27 cellular contexts compared by ENCODE assay signal in the genomic region with DNA sequence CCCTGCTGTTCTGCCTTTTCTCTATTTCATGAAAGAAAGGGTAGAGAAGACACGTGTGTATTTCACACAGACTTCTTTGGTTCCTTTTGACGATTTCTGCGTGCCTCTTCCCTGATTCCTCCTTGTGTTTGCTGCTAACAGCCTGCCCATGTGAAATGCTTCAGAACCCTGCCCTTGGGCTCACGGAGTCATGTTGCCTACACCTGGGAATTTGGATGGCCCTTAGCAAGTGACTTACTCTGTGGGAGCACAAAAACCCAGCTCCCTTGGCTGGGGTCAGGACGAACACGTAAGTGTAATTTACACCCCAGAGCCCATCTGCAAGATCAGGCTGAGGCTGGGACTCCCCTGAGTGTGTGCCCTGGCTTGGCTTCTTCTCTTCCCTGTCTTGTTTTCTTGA.
"Had no signal": no experiment of that assay in that cellular context is flagged by ENCODE, and none has a peak within 500 bp of the region (broad histone marks: within the 10 kb centered on the region; RNA-seq: fewer than 3 reads in every experiment).

No MANE protein-coding gene starts in this region.

- H3K27me3 ChIP-seq: ascending aorta, cardiac muscle cell, MG63, SJCRH30 had no signal

- H3K4me3 Mint-ChIP-seq: activated CD4-positive, alpha-beta T cell treated with anti-CD3 and anti-CD28 coated beads, Interleukin-2, amount 10 ng/mL, durations not matched to agents 24 days and 14 days; activated CD8-positive, alpha-beta T cell treated with anti-CD3 and anti-CD28 coated beads for 36 hours; activated naive CD8-positive, alpha-beta T cell treated with anti-CD3 and anti-CD28 coated beads for 36 hours; activated T-cell treated with anti-CD3 and anti-CD28 coated beads, Interleukin-2, amount 50 U/mL, for 72 hours; activated T-helper 17 cell treated with anti-CD3 and anti-CD28 coated beads, Interleukin-2, amount 50 U/mL, for 72 hours; central memory CD8-positive, alpha-beta T cell had no signal

- H3K27me3 Mint-ChIP-seq: activated CD8-positive, alpha-beta T cell treated with anti-CD3 and anti-CD28 coated beads for 36 hours; activated naive CD8-positive, alpha-beta T cell treated with anti-CD3 and anti-CD28 coated beads for 36 hours; central memory CD8-positive, alpha-beta T cell had no signal

- H3K4me1 ChIP-seq: ascending aorta, SJCRH30 had no signal

- H3K9me3 ChIP-seq: MG63, SJCRH30 had no signal

- ATAC-seq: activated CD8-positive, alpha-beta T cell treated with anti-CD3 and anti-CD28 coated beads for 36 hours; activated T-cell treated with anti-CD3 and anti-CD28 coated beads, Interleukin-2, amount 50 U/mL, for 72 hours; activated T-helper 17 cell treated with anti-CD3 and anti-CD28 coated beads, Interleukin-2, amount 50 U/mL, for 72 hours; Panc1 had no signal

- DNase-seq: activated CD4-positive, alpha-beta T cell treated with anti-CD3 and anti-CD28 coated beads, Interleukin-2, amount 10 ng/mL, durations not matched to agents 24 days and 14 days; activated CD4-positive, alpha-beta T cell treated with anti-CD3 and anti-CD28 coated beads, Interleukin-2, amount 50 U/mL, for 4 hours; activated CD8-positive, alpha-beta T cell treated with anti-CD3 and anti-CD28 coated beads for 36 hours; activated effector memory CD4-positive, alpha-beta T cell treated with anti-CD3 and anti-CD28 coated beads, Interleukin-2, amount 50 U/mL, for 16 hours; activated naive CD4-positive, alpha-beta T cell; activated naive CD4-positive, alpha-beta T cell treated with anti-CD3 and anti-CD28 coated beads, Interleukin-2, amount 50 U/mL, for 16 hours; activated naive CD8-positive, alpha-beta T cell treated with anti-CD3 and anti-CD28 coated beads for 36 hours; activated T-cell treated with anti-CD3 and anti-CD28 coated beads, Interleukin-2, amount 50 U/mL, for 1 hour; activated T-cell treated with anti-CD3 and anti-CD28 coated beads, Interleukin-2, amount 50 U/mL, for 72 hours; amygdala; MG63; NCI-H1048; NCI-H1105 treated with DMSO at 0.1 percent for 48 hours; NCI-H1436 treated with DMSO at 0.1 percent for 48 hours; NCI-H1694 treated with DMSO at 0.1 percent for 48 hours; NCI-H2029; NCI-H226; NCI-H446 treated with DMSO at 0.1 percent for 48 hours; SHP77; SJCRH30; T1000 had no signal

- H3K4me1 Mint-ChIP-seq: activated CD4-positive, alpha-beta T cell treated with anti-CD3 and anti-CD28 coated beads, Interleukin-2, amount 10 ng/mL, durations not matched to agents 24 days and 14 days; activated naive CD8-positive, alpha-beta T cell treated with anti-CD3 and anti-CD28 coated beads for 36 hours; activated T-helper 17 cell treated with anti-CD3 and anti-CD28 coated beads, Interleukin-2, amount 50 U/mL, for 72 hours; central memory CD8-positive, alpha-beta T cell had no signal

- H3K36me3 ChIP-seq: ascending aorta, cardiac muscle cell, MG63, SJCRH30 had no signal

- H3K4me3 ChIP-seq: ascending aorta, cardiac muscle cell, MG63, SJCRH30, SK-N-MC had no signal

- H3K27ac Mint-ChIP-seq: activated CD4-positive, alpha-beta T cell treated with anti-CD3 and anti-CD28 coated beads, Interleukin-2, amount 10 ng/mL, durations not matched to agents 24 days and 14 days; activated CD8-positive, alpha-beta T cell treated with anti-CD3 and anti-CD28 coated beads for 36 hours; activated naive CD8-positive, alpha-beta T cell treated with anti-CD3 and anti-CD28 coated beads for 36 hours; activated T-cell treated with anti-CD3 and anti-CD28 coated beads, Interleukin-2, amount 50 U/mL, for 72 hours; activated T-helper 17 cell treated with anti-CD3 and anti-CD28 coated beads, Interleukin-2, amount 50 U/mL, for 72 hours had no signal
